In genomic region chr17:40937384-40937819, GRCh38 we compare ENCODE assay signal across 1 cellular context.
TF ChIP-seq lines count a peak whose summit lies in the region.

Gene KRT23, minus strand, starts transcription at chr17:40937646. Its CDS starts 1,043 bp downstream, at chr17:40936603.

TF ChIP-seq in HepG2, 621 proteins besides CTCF, POLR2A, EP300 and RAD21 (continued from another document):
- peak; percentile 58; the same call in 1 of the 2 replicates for TF ChIP-seq ZFP91 (CRISPR knock-in tag; IDR thresholded peaks at IDR 0.05; ENCODE audit: borderline replicate concordance)
- no peak for TF ChIP-seq CBFB (CRISPR knock-in tag; IDR thresholded peaks at IDR 0.05)
- no peak for TF ChIP-seq RBM22 (optimal IDR thresholded peaks at IDR 0.05; ENCODE audit: low read length)
- no peak for TF ChIP-seq ZNF383 (CRISPR knock-in tag; IDR thresholded peaks at IDR 0.05; ENCODE audit: borderline replicate concordance)
- no peak for TF ChIP-seq SIN3A (IDR thresholded peaks at IDR 0.05; ENCODE audit: borderline replicate concordance, low read depth, low read length)
- no peak for TF ChIP-seq ZBTB8A (CRISPR knock-in tag; IDR thresholded peaks at IDR 0.05; ENCODE audit: borderline replicate concordance, low read depth)
- TF ChIP-seq ZNF770 (CRISPR knock-in tag; IDR thresholded peaks at IDR 0.05), result no peak
- TF ChIP-seq NFKBIZ (CRISPR knock-in tag; IDR thresholded peaks at IDR 0.05), result no peak
TF ChIP-seq in HepG2: peak in this region for 8.
